In genomic region chr2:231349374-231349735, GRCh38 we compare ENCODE assay signal across 3 cellular contexts. TPM values are rescaled to one million over a fixed set of nuclear protein-coding genes. Genes with fewer than 3 reads are reported as not detected.
"Had no signal": no experiment of that assay in that cellular context is flagged by ENCODE, and none has a peak within 500 bp of the region (broad histone marks: within the 10 kb centered on the region; RNA-seq: fewer than 3 reads in every experiment).

No MANE protein-coding gene starts in this region.

RNA-seq across cellular contexts. Expression of gene B3GNT7, which starts 46.2 kb away (rescaled TPM):
- total RNA-seq: myocyte had no signal
- polyA plus RNA-seq: keratinocyte; naive thymus-derived CD4-positive, alpha-beta T cell had no signal
